In genomic region chr5:54135042-54135441, GRCh38 we compare ENCODE assay signal across 24 cellular contexts.
A peak's percentile ranks its signal among the peaks of the same experiment; 100 is the strongest.
DNase-seq lines count a peak whose midpoint lies in the region; TF ChIP-seq lines count a peak whose summit lies in the region.
"Had no signal": no experiment of that assay in that cellular context is flagged by ENCODE, and none has a peak within 500 bp of the region (broad histone marks: within the 10 kb centered on the region; RNA-seq: fewer than 3 reads in every experiment).

No MANE protein-coding gene starts in this region.

- no peak overlapping the region for H3K9ac ChIP-seq in mesenchymal stem cell (ENCODE audit: low read length)
- H3K9ac ChIP-seq: BLaER1 had no signal

- no peak overlapping the region for H3K14ac ChIP-seq in mesenchymal stem cell (ENCODE audit: low read length in 2 of 2)

- CTCF ChIA-PET in HEK293T (lab: Yijun Ruan, JAX), result no interaction called here
- CTCF ChIA-PET in activated CD4-positive, alpha-beta T cell treated with anti-CD3 and anti-CD28 coated beads, Interleukin-2, amount 10 ng/mL, durations not matched to agents 7 days and 5 days (lab: Charles Lee), result interaction anchor here (1.2 kb wide), 1 partner anchor 23 kb away, joined by 3 read pairs; no protein-coding TSS in a partner anchor

- no peak overlapping the region for H3K4ac ChIP-seq in mesenchymal stem cell (ENCODE audit: low read depth in 1 of 2, low read length in 2 of 2)

- no peaks in the 10 kb centered on the region for H3K36me3 ChIP-seq in mesenchymal stem cell (ENCODE audit: control insufficient read depth in 1 of 2, insufficient read depth in 2 of 2, low read depth in 1 of 2, low read length in 2 of 2)
- H3K36me3 ChIP-seq: BLaER1, heart right ventricle, upper lobe of left lung had no signal

- peaks cover 5% of the 10 kb centered on the region for H3K79me1 ChIP-seq in mesenchymal stem cell (replicated peaks; ENCODE audit: low read length, poor library complexity, severe bottlenecking)

- no peaks in the 10 kb centered on the region for H3K9me3 ChIP-seq in mesenchymal stem cell (ENCODE audit: control insufficient read depth, low read length)
- H3K9me3 ChIP-seq: BLaER1, heart right ventricle, upper lobe of left lung had no signal

- no peaks in the 10 kb centered on the region for H3K4me1 Mint-ChIP-seq in activated CD4-positive, alpha-beta T cell treated with anti-CD3 and anti-CD28 coated beads, Interleukin-2, amount 10 ng/mL, durations not matched to agents 7 days and 5 days
- H3K4me1 Mint-ChIP-seq: activated CD4-positive, alpha-beta T cell treated with anti-CD3 and anti-CD28 coated beads, Interleukin-2, amount 10 ng/mL, durations not matched to agents 24 days and 14 days; activated naive CD8-positive, alpha-beta T cell treated with anti-CD3 and anti-CD28 coated beads, Interleukin-2, amount 50 U/mL, for 24 hours had no signal

- no peaks in the 10 kb centered on the region for H3K36me3 Mint-ChIP-seq in activated CD4-positive, alpha-beta T cell treated with anti-CD3 and anti-CD28 coated beads, Interleukin-2, amount 10 ng/mL, durations not matched to agents 7 days and 5 days (ENCODE audit: low read depth)

- no peaks in the 10 kb centered on the region for H3K9me3 Mint-ChIP-seq in activated CD4-positive, alpha-beta T cell treated with anti-CD3 and anti-CD28 coated beads, Interleukin-2, amount 10 ng/mL, durations not matched to agents 7 days and 5 days
- H3K9me3 Mint-ChIP-seq: activated CD4-positive, alpha-beta T cell treated with anti-CD3 and anti-CD28 coated beads, Interleukin-2, amount 10 ng/mL, durations not matched to agents 24 days and 14 days; activated naive CD8-positive, alpha-beta T cell treated with anti-CD3 and anti-CD28 coated beads, Interleukin-2, amount 50 U/mL, for 24 hours; activated T-helper 2 cell treated with anti-CD3 and anti-CD28 coated beads, Interferon-gamma antibody, Interleukin-2, Interleukin-4, amounts not matched to agents 10 μg/mL and 5 μg/mL and 100 μg/mL, durations not matched to agents 14 hours and 24 hours and 36 hours; T-cell had no signal

- DNase-seq in EH (ENCODE audit: low read depth) (peak; percentile 75), RKO (ENCODE audit: low spot score) (peak; percentile 14), dedifferentiated amniotic fluid mesenchymal stem cell (ENCODE audit: extremely low spot score) (peak; percentile 63), mesenchymal stem cell (peak; percentile 17), HEK293T (ENCODE audit: extremely low spot score) (no peak), NCI-H1092 (lab: John Stamatoyannopoulos, UW) (no peak), NCI-H345 (lab: John Stamatoyannopoulos, UW) (no peak)
- DNase-seq in activated CD4-positive, alpha-beta T cell treated with anti-CD3 and anti-CD28 coated beads, Interleukin-2, amount 10 ng/mL, durations not matched to agents 7 days and 5 days, result no peak
- DNase-seq: activated CD4-positive, alpha-beta T cell treated with anti-CD3 and anti-CD28 coated beads, Interleukin-2, amount 10 ng/mL, durations not matched to agents 24 days and 14 days; activated naive CD8-positive, alpha-beta T cell treated with anti-CD3 and anti-CD28 coated beads, Interleukin-2, amount 50 U/mL, for 24 hours; Calu3; cerebellar nuclear complex; effector CD4-positive, alpha-beta T cell; heart right ventricle; left ventricle myocardium superior; NCI-H1436 treated with DMSO at 0.1 percent for 48 hours; NCI-H2171 treated with DMSO at 0.1 percent for 48 hours; NCI-H774; retina; SHP77 treated with DMSO at 0.1 percent for 48 hours; T-cell; upper lobe of left lung had no signal

- H4K91ac ChIP-seq in mesenchymal stem cell (ENCODE audit: low read length), result no peak overlapping the region

- no peaks in the 10 kb centered on the region for H3K27me3 Mint-ChIP-seq in activated CD4-positive, alpha-beta T cell treated with anti-CD3 and anti-CD28 coated beads, Interleukin-2, amount 10 ng/mL, durations not matched to agents 7 days and 5 days
- H3K27me3 Mint-ChIP-seq: activated CD4-positive, alpha-beta T cell treated with anti-CD3 and anti-CD28 coated beads, Interleukin-2, amount 10 ng/mL, durations not matched to agents 24 days and 14 days; activated naive CD8-positive, alpha-beta T cell treated with anti-CD3 and anti-CD28 coated beads, Interleukin-2, amount 50 U/mL, for 24 hours; T-cell had no signal

- H3K4me3 ChIP-seq in mesenchymal stem cell (ENCODE audit: insufficient read depth in 1 of 2, low read depth in 1 of 2, low read length in 2 of 2), result no peak overlapping the region
- H3K4me3 ChIP-seq: BLaER1, heart right ventricle, upper lobe of left lung had no signal

- H3K23ac ChIP-seq in mesenchymal stem cell (ENCODE audit: low read length in 2 of 2), result no peak overlapping the region

- H2AFZ ChIP-seq in mesenchymal stem cell (ENCODE audit: low read depth, low read length), result no peak overlapping the region

- no peak overlapping the region for H3K27ac Mint-ChIP-seq in activated CD4-positive, alpha-beta T cell treated with anti-CD3 and anti-CD28 coated beads, Interleukin-2, amount 10 ng/mL, durations not matched to agents 7 days and 5 days
- H3K27ac Mint-ChIP-seq: activated CD4-positive, alpha-beta T cell treated with anti-CD3 and anti-CD28 coated beads, Interleukin-2, amount 10 ng/mL, durations not matched to agents 24 days and 14 days; activated naive CD8-positive, alpha-beta T cell treated with anti-CD3 and anti-CD28 coated beads, Interleukin-2, amount 50 U/mL, for 24 hours; activated T-helper 2 cell treated with anti-CD3 and anti-CD28 coated beads, Interferon-gamma antibody, Interleukin-2, Interleukin-4, amounts not matched to agents 10 μg/mL and 5 μg/mL and 100 μg/mL, durations not matched to agents 14 hours and 24 hours and 36 hours; T-cell had no signal

- H2AK5ac ChIP-seq in mesenchymal stem cell (ENCODE audit: low read length, severe bottlenecking), result no peak overlapping the region

- H2BK5ac ChIP-seq in mesenchymal stem cell (ENCODE audit: low read depth, low read length, poor library complexity, severe bottlenecking), result no peak overlapping the region

- H3K27ac ChIP-seq in mesenchymal stem cell (ENCODE audit: low read length, poor library complexity, severe bottlenecking), result no peak overlapping the region
- H3K27ac ChIP-seq: BLaER1, heart right ventricle, upper lobe of left lung had no signal

- no peaks in the 10 kb centered on the region for H3K27me3 ChIP-seq in mesenchymal stem cell (ENCODE audit: control insufficient read depth in 1 of 2, insufficient read depth in 1 of 2, low read length in 2 of 2)
- H3K27me3 ChIP-seq: BLaER1, heart right ventricle, upper lobe of left lung had no signal

- no peak overlapping the region for H3K18ac ChIP-seq in mesenchymal stem cell (ENCODE audit: low read depth in 1 of 2, low read length in 2 of 2)

- POLR2A ChIA-PET in HEK293T (lab: Yijun Ruan, JAX), result no interaction called here
- POLR2A ChIA-PET in activated CD4-positive, alpha-beta T cell treated with anti-CD3 and anti-CD28 coated beads, Interleukin-2, amount 10 ng/mL, durations not matched to agents 7 days and 5 days (lab: Charles Lee), result no interaction called here

- H4K8ac ChIP-seq in mesenchymal stem cell (ENCODE audit: low read length), result no peak overlapping the region

- H2BK120ac ChIP-seq in mesenchymal stem cell (ENCODE audit: low read depth, low read length), result no peak overlapping the region

- 86% methylated on average over 1 of the region's 2 CpGs for WGBS in mesenchymal stem cell

- H3K4me1 ChIP-seq in mesenchymal stem cell (ENCODE audit: control insufficient read depth, insufficient read depth, low read depth, low read length), result no peaks in the 10 kb centered on the region
- H3K4me1 ChIP-seq: BLaER1 had no signal

- H2BK12ac ChIP-seq in mesenchymal stem cell (ENCODE audit: low read length in 2 of 2), result no peak overlapping the region

- no peak overlapping the region for H3K4me3 Mint-ChIP-seq in activated CD4-positive, alpha-beta T cell treated with anti-CD3 and anti-CD28 coated beads, Interleukin-2, amount 10 ng/mL, durations not matched to agents 7 days and 5 days
- H3K4me3 Mint-ChIP-seq: activated CD4-positive, alpha-beta T cell treated with anti-CD3 and anti-CD28 coated beads, Interleukin-2, amount 10 ng/mL, durations not matched to agents 24 days and 14 days; activated naive CD8-positive, alpha-beta T cell treated with anti-CD3 and anti-CD28 coated beads, Interleukin-2, amount 50 U/mL, for 24 hours; T-cell had no signal

- no peak overlapping the region for H2BK15ac ChIP-seq in mesenchymal stem cell (ENCODE audit: low read depth, poor library complexity, severe bottlenecking)

- no peak overlapping the region for H3K4me2 ChIP-seq in mesenchymal stem cell (ENCODE audit: low read length, poor library complexity, severe bottlenecking)
- H3K4me2 ChIP-seq: BLaER1 had no signal

TF ChIP-seq in HEK293T, 16 proteins besides CTCF, POLR2A, EP300 and RAD21:
- TF ChIP-seq SUZ12 (IDR thresholded peaks at IDR 0.05) (no peak), HDGF (IDR thresholded peaks at IDR 0.05; ENCODE audit: borderline replicate concordance) (no peak), SP1 (IDR thresholded peaks at IDR 0.05) (no peak), TARDBP (IDR thresholded peaks at IDR 0.05) (no peak), BHLHE40 (IDR thresholded peaks at IDR 0.05; ENCODE audit: borderline replicate concordance) (no peak), FOXA1 (IDR thresholded peaks at IDR 0.05) (no peak), ELF4 (IDR thresholded peaks at IDR 0.05) (no peak), ZNF384 (IDR thresholded peaks at IDR 0.05) (no peak), FOXK2 (IDR thresholded peaks at IDR 0.05) (no peak), ARNT (IDR thresholded peaks at IDR 0.05) (no peak), FOXM1 (IDR thresholded peaks at IDR 0.05; ENCODE audit: borderline replicate concordance) (no peak), L3MBTL2 (conservative IDR thresholded peaks at IDR 0.05) (no peak), LEF1 (IDR thresholded peaks at IDR 0.05; ENCODE audit: borderline replicate concordance) (no peak)

Comparison
In these comparisons a context has a peak if more than half of its experiments do, and no peak if none do; other contexts are left out.
1. DNase-seq: peak in EH (single experiment), RKO (single experiment), dedifferentiated amniotic fluid mesenchymal stem cell (single experiment) and mesenchymal stem cell (single experiment); none in HEK293T (single experiment), NCI-H1092 (single experiment), NCI-H345 (single experiment) and activated CD4-positive, alpha-beta T cell treated with anti-CD3 and anti-CD28 coated beads, Interleukin-2, amount 10 ng/mL, durations not matched to agents 7 days and 5 days (single experiment).